Comparison of ENCODE assay signal across 1 cellular context in genomic region chr4:20984011-20984836, GRCh38.
TF ChIP-seq lines count a peak whose summit lies in the region.

No MANE protein-coding gene starts in this region.

TF ChIP-seq in H1, 55 proteins besides CTCF, POLR2A, EP300 and RAD21 (continued from another document):
- TF ChIP-seq ATF3 (IDR thresholded peaks at IDR 0.05; ENCODE audit: insufficient read depth, low read depth, low read length) (no peak), CREB1 (IDR thresholded peaks at IDR 0.05) (no peak), SAP30 (IDR thresholded peaks at IDR 0.05; ENCODE audit: insufficient read depth, insufficient replicate concordance, low read length) (no peak), TAF1 (IDR thresholded peaks at IDR 0.05; ENCODE audit: low read depth, low read length) (no peak)
